In genomic region chr22:46463435-46464227, GRCh38 we compare ENCODE assay signal across 15 cellular contexts.
A peak's percentile ranks its signal among the peaks of the same experiment; 100 is the strongest.
DNase-seq lines count a peak whose midpoint lies in the region; ATAC-seq and TF ChIP-seq lines count a peak whose summit lies in the region.
"Had no signal": no experiment of that assay in that cellular context is flagged by ENCODE, and none has a peak within 500 bp of the region (broad histone marks: within the 10 kb centered on the region; RNA-seq: fewer than 3 reads in every experiment).

No MANE protein-coding gene starts in this region.

- no peaks in the 10 kb centered on the region for H3K9me3 Mint-ChIP-seq in MCF 10A (ENCODE audit: unreplicated experiment)

- H3K27ac ChIP-seq in breast epithelium (no peak overlapping the region), lower lobe of right lung (no peak overlapping the region)

- H3K27me3 ChIP-seq in breast epithelium (no peaks in the 10 kb centered on the region), lower lobe of right lung (ENCODE audit: low read depth) (no peaks in the 10 kb centered on the region)

- BruUV-seq in MCF 10A (replicated peaks; lab: Mats Ljungman, UMichigan) = no TSS peak

- H3K9me3 ChIP-seq in breast epithelium (no peaks in the 10 kb centered on the region), lower lobe of right lung (no peaks in the 10 kb centered on the region)
- H3K9me3 ChIP-seq: SK-N-SH had no signal

- peak; percentile 30 for DNase-seq in MCF 10A (ENCODE audit: unreplicated experiment)
- no peak for DNase-seq in breast epithelium (ENCODE audit: low spot score in 2 of 2)
- DNase-seq in lower lobe of right lung = peak; percentile 41
- no peak for DNase-seq in SW480 (ENCODE audit: low spot score)
- no peak for DNase-seq in activated naive CD4-positive, alpha-beta T cell treated with anti-CD3 and anti-CD28 coated beads, Interleukin-2, amount 50 U/mL, for 16 hours
- no peak for DNase-seq in RPMI8226
- DNase-seq: CD4-positive, CD25-positive, alpha-beta regulatory T cell; COR-L47; GDM1; NCI-H526; SHP77 treated with DMSO at 0.1 percent for 48 hours; SK-N-SH had no signal

- H3K4me1 ChIP-seq in breast epithelium = no peaks in the 10 kb centered on the region
- peaks cover 5% of the 10 kb centered on the region for H3K4me1 ChIP-seq in lower lobe of right lung

- no peak for TF ChIP-seq POLR2A in breast epithelium (IDR thresholded peaks at IDR 0.05)

- H3K4me1 Mint-ChIP-seq in MCF 10A (ENCODE audit: insufficient read depth, unreplicated experiment) = peaks cover 8% of the 10 kb centered on the region
- H3K4me1 Mint-ChIP-seq: CD4-positive, CD25-positive, alpha-beta regulatory T cell had no signal

- H3K36me3 Mint-ChIP-seq in MCF 10A (ENCODE audit: insufficient read depth, unreplicated experiment) = peaks cover 36% of the 10 kb centered on the region
- H3K36me3 Mint-ChIP-seq: CD4-positive, CD25-positive, alpha-beta regulatory T cell had no signal

- H3K36me3 ChIP-seq in breast epithelium (no peaks in the 10 kb centered on the region), lower lobe of right lung (no peaks in the 10 kb centered on the region)

- no peak overlapping the region for H3K27ac Mint-ChIP-seq in MCF 10A (ENCODE audit: low read depth, unreplicated experiment)
- H3K27ac Mint-ChIP-seq: CD4-positive, CD25-positive, alpha-beta regulatory T cell; GM23338 had no signal

- intact Hi-C loops in MCF 10A (cut with micrococcal nuclease) (loop anchor here (2.0 kb wide), 1 partner anchor 65 kb away; no protein-coding TSS in a partner anchor), breast epithelium (cut with DNase I; ENCODE audit: low total_unique reads) (no loop called here), lower lobe of right lung (cut with DNase I) (no loop called here)

- CTCF ChIA-PET in MCF 10A (lab: Yijun Ruan, JAX) = interaction anchor here (0.6 kb wide), 2 partner anchors 133 to 226 kb away, joined by 3 to 4 read pairs; no protein-coding TSS in a partner anchor

- H3K27me3 Mint-ChIP-seq in MCF 10A (ENCODE audit: insufficient read depth, unreplicated experiment) = no peaks in the 10 kb centered on the region

- TF ChIP-seq CTCF in MCF 10A (IDR thresholded peaks at IDR 0.05; ENCODE audit: unreplicated experiment) (no peak), breast epithelium (IDR thresholded peaks at IDR 0.05) (no peak), lower lobe of right lung (IDR thresholded peaks at IDR 0.05) (no peak)

- ATAC-seq in esophagus mucosa = peak; percentile 3
- ATAC-seq in lower lobe of right lung = no peak
- no peak for ATAC-seq in GM21515 (IDR thresholded peaks at IDR 0.05; ENCODE audit: unreplicated experiment)
- ATAC-seq: GM23338 had no signal

- H3K4me3 ChIP-seq in breast epithelium = no peak overlapping the region
- no peak overlapping the region for H3K4me3 ChIP-seq in lower lobe of right lung
- H3K4me3 ChIP-seq: GM23338 had no signal

- no peak overlapping the region for H3K4me3 Mint-ChIP-seq in MCF 10A (ENCODE audit: unreplicated experiment)
- H3K4me3 Mint-ChIP-seq: GM23338 had no signal

- POLR2A ChIA-PET in MCF 10A (lab: Yijun Ruan, JAX) = interaction anchor here (1.1 to 1.8 kb wide), 2 partner anchors 11 to 62 kb away, joined by 3 to 5 read pairs; no protein-coding TSS in a partner anchor

Comparison
In these comparisons a context has a peak if more than half of its experiments do, and no peak if none do; other contexts are left out.
1. DNase-seq: peak in MCF 10A (single experiment) and lower lobe of right lung (single experiment); none in breast epithelium (0 of 2), SW480 (single experiment), activated naive CD4-positive, alpha-beta T cell treated with anti-CD3 and anti-CD28 coated beads, Interleukin-2, amount 50 U/mL, for 16 hours (single experiment) and RPMI8226 (single experiment).